Comparison of ENCODE assay signal across 29 cellular contexts in genomic region chr19:31099470-31100190, GRCh38.
DNase-seq lines count a peak whose midpoint lies in the region; ATAC-seq and TF ChIP-seq lines count a peak whose summit lies in the region.
"Had no signal": no experiment of that assay in that cellular context is flagged by ENCODE, and none has a peak within 500 bp of the region (broad histone marks: within the 10 kb centered on the region; RNA-seq: fewer than 3 reads in every experiment).

No MANE protein-coding gene starts in this region.

- H2AFZ ChIP-seq in GM23248 = no peak overlapping the region
- no peak overlapping the region for H2AFZ ChIP-seq in osteoblast (ENCODE audit: low read length)
- H2AFZ ChIP-seq: parathyroid adenoma had no signal

- TF ChIP-seq CTCF in choroid plexus epithelial cell (conservative IDR thresholded peaks at IDR 0.05; ENCODE audit: low read depth, low read length) (peak; percentile 35), foreskin fibroblast (IDR thresholded peaks at IDR 0.05; ENCODE audit: low read depth, low read length) (no peak), osteoblast (IDR thresholded peaks at IDR 0.05; ENCODE audit: extremely low read depth, low read depth, low read length) (no peak), esophagus squamous epithelium (IDR thresholded peaks at IDR 0.05) (no peak)

- H3K27me3 ChIP-seq in GM23248 (replicated peaks; ENCODE audit: insufficient read depth) = no peaks in the 10 kb centered on the region
- no peaks in the 10 kb centered on the region for H3K27me3 ChIP-seq in osteoblast (ENCODE audit: insufficient read depth, low read length)
- no peaks in the 10 kb centered on the region for H3K27me3 ChIP-seq in esophagus squamous epithelium
- H3K27me3 ChIP-seq: Peyer's patch, SJCRH30, spleen, tibial artery had no signal

- TF ChIP-seq POLR2A in esophagus squamous epithelium (IDR thresholded peaks at IDR 0.05) = no peak

- H3K4me2 ChIP-seq in GM23248 (ENCODE audit: unreplicated experiment) (no peak overlapping the region), osteoblast (ENCODE audit: insufficient read depth, low read length) (no peak overlapping the region)

- H3K4me3 ChIP-seq in GM23248 (no peak overlapping the region), choroid plexus epithelial cell (ENCODE audit: low read depth, low read length) (no peak overlapping the region), foreskin fibroblast (ENCODE audit: low read depth in 1 of 2, low read length in 2 of 2) (no peak overlapping the region), osteoblast (ENCODE audit: insufficient read depth, low read length) (no peak overlapping the region), esophagus squamous epithelium (no peak overlapping the region)
- H3K4me3 ChIP-seq: lower lobe of right lung, mucosa of descending colon, Peyer's patch, SJCRH30, spleen, tibial artery had no signal

- H3K9me2 ChIP-seq in GM23248 (ENCODE audit: insufficient read depth) = no peaks in the 10 kb centered on the region

- in situ Hi-C loops in GM23248 (cut with MboI) = no loop called here

- no peak for ATAC-seq in activated CD4-positive, CD25-positive, alpha-beta regulatory T cell treated with anti-CD3 and anti-CD28 coated beads, Interleukin-2, amount 50 U/mL, for 24 hours
- ATAC-seq: activated T-helper 17 cell treated with anti-CD3 and anti-CD28 coated beads, Interleukin-2, amount 50 U/mL, for 72 hours; lower lobe of right lung; mucosa of descending colon; T-helper 17 cell had no signal

- H3K9me3 ChIP-seq in GM23248 (ENCODE audit: low read depth) (no peaks in the 10 kb centered on the region), osteoblast (ENCODE audit: low read depth, low read length) (no peaks in the 10 kb centered on the region), esophagus squamous epithelium (no peaks in the 10 kb centered on the region)
- H3K9me3 ChIP-seq: lower lobe of right lung, mucosa of descending colon, Peyer's patch, SJCRH30, spleen, tibial artery had no signal

- WGBS in GM23248 (ENCODE audit: low coverage in 1 of 2, low lambda C conversion rate in 2 of 2, missing lambda C conversion rate in 2 of 2), 2 experiments = 39 to 45% methylated on average over 4 of the region's 4 CpGs
- 37 to 43% methylated on average over 3 to 4 of the region's 4 CpGs for WGBS in esophagus squamous epithelium, 2 donors

- DNase-seq in A172 (ENCODE audit: low spot score) (peak; percentile 9), GM23248 (peak; percentile 39), choroid plexus epithelial cell (ENCODE audit: low read depth) (peak; percentile 41), foreskin fibroblast (peak; percentile 8 to 35), osteoblast (ENCODE audit: insufficient read length, low spot score, missing footprints) (no peak), esophagus squamous epithelium (lab: John Stamatoyannopoulos, UW) (no peak), T-helper 2 cell (no peak)
- DNase-seq: activated CD4-positive, alpha-beta memory T cell treated with anti-CD3 and anti-CD28 coated beads, Interleukin-2, amount 10 ng/mL, durations not matched to agents 7 days and 5 days; activated CD4-positive, alpha-beta T cell treated with anti-CD3 and anti-CD28 coated beads for 1 hour; activated CD8-positive, alpha-beta memory T cell treated with anti-CD3 and anti-CD28 coated beads, Interleukin-2, amount 50 U/mL, for 48 hours; Calu3; cortex of kidney; DND-41; head of caudate nucleus; lower lobe of right lung; mucosa of descending colon; NCI-H1092 treated with DMSO at 0.1 percent for 48 hours; NCI-H187 treated with DMSO at 0.1 percent for 48 hours; NCI-H2171 treated with DMSO at 0.1 percent for 48 hours; NCI-H510A treated with DMSO at 0.1 percent for 48 hours; Peyer's patch; SJCRH30; spleen; T-helper 17 cell; tibial artery had no signal

- H3F3A ChIP-seq in GM23248 (ENCODE audit: insufficient read depth) = peaks cover 9% of the 10 kb centered on the region

- H3K79me2 ChIP-seq in GM23248 (ENCODE audit: insufficient read depth) = no peaks in the 10 kb centered on the region
- no peaks in the 10 kb centered on the region for H3K79me2 ChIP-seq in osteoblast (ENCODE audit: insufficient read depth, low read length)
- H3K79me2 ChIP-seq: parathyroid adenoma had no signal

- no peak overlapping the region for H3K27ac ChIP-seq in GM23248
- H3K27ac ChIP-seq in osteoblast (ENCODE audit: low read depth, low read length) = no peak overlapping the region
- H3K27ac ChIP-seq in esophagus squamous epithelium = no peak overlapping the region
- H3K27ac ChIP-seq: C4-2B, lower lobe of right lung, parathyroid adenoma, Peyer's patch, SJCRH30, spleen, tibial artery had no signal

- no peaks in the 10 kb centered on the region for H3K36me3 ChIP-seq in GM23248 (ENCODE audit: low read depth)
- no peaks in the 10 kb centered on the region for H3K36me3 ChIP-seq in osteoblast (ENCODE audit: insufficient read depth, low read length)
- H3K36me3 ChIP-seq in esophagus squamous epithelium = no peaks in the 10 kb centered on the region
- H3K36me3 ChIP-seq: lower lobe of right lung, Peyer's patch, SJCRH30, spleen, tibial artery had no signal

- no peaks in the 10 kb centered on the region; the same call in 1 of the 2 replicates for H3K4me1 ChIP-seq in GM23248 (ENCODE audit: insufficient read depth)
- no peaks in the 10 kb centered on the region for H3K4me1 ChIP-seq in osteoblast (ENCODE audit: insufficient read depth, low read length)
- H3K4me1 ChIP-seq in esophagus squamous epithelium = no peaks in the 10 kb centered on the region
- H3K4me1 ChIP-seq: lower lobe of right lung, parathyroid adenoma, Peyer's patch, tibial artery had no signal

- no peak overlapping the region for H3K9ac ChIP-seq in GM23248
- H3K9ac ChIP-seq: parathyroid adenoma had no signal

- intact Hi-C loops in esophagus squamous epithelium (cut with DNase I) = no loop called here

- H4K20me1 ChIP-seq in GM23248 (ENCODE audit: insufficient read depth) = no peaks in the 10 kb centered on the region
- no peaks in the 10 kb centered on the region for H4K20me1 ChIP-seq in osteoblast (ENCODE audit: insufficient read depth, low read length)

Comparison
In these comparisons a context has a peak if more than half of its experiments do, and no peak if none do; other contexts are left out.
1. DNase-seq: peak in A172 (single experiment), GM23248 (single experiment), choroid plexus epithelial cell (single experiment) and foreskin fibroblast (2 of 2); none in osteoblast (single experiment), esophagus squamous epithelium (single experiment) and T-helper 2 cell (0 of 5).